In genomic region chr19:16472559-16472899, GRCh38 we compare ENCODE assay signal across 9 cellular contexts. TPM values are rescaled to one million over a fixed set of nuclear protein-coding genes. Genes with fewer than 3 reads are reported as not detected.
DNase-seq lines count a peak whose midpoint lies in the region; ATAC-seq and TF ChIP-seq lines count a peak whose summit lies in the region.
"Not testable (repeated sequence)": the region's sequence is repeated elsewhere in the genome, so short reads cannot be mapped to it uniquely, and the experiment has no call there.
"Had no signal": no experiment of that assay in that cellular context is flagged by ENCODE, and none has a peak within 500 bp of the region (broad histone marks: within the 10 kb centered on the region; RNA-seq: fewer than 3 reads in every experiment).

No MANE protein-coding gene starts in this region.

- not testable (repeated sequence) for H3K27me3 ChIP-seq in CD4-positive, alpha-beta T cell (ENCODE audit: control insufficient read depth, insufficient read depth, low read length); KMS-11 (ENCODE audit: insufficient read depth, low read depth); esophagus squamous epithelium; neutrophil; suprapubic skin

- intact Hi-C loops in CD4-positive, alpha-beta T cell (cut with DNase I, micrococcal nuclease), result loop anchor here in 1 of 2 experiments (5.0 kb wide), 1 partner anchor 275 kb away; the partner anchor contains the start of gene AP1M1
- intact Hi-C loops in esophagus squamous epithelium (cut with DNase I), result not testable (repeated sequence)

- not testable (repeated sequence) for H3K36me3 ChIP-seq in KMS-11 (ENCODE audit: insufficient read depth); esophagus squamous epithelium; neutrophil; suprapubic skin

- peak overlapping the region; percentile 72 for H3K27ac ChIP-seq in CD4-positive, alpha-beta T cell (ENCODE audit: low read depth, low read length)
- not testable (repeated sequence) for H3K27ac ChIP-seq in KMS-11
- H3K27ac ChIP-seq in esophagus squamous epithelium (peak overlapping the region; percentile 94 to 96 (median 95)), neutrophil (peak overlapping the region; percentile 93), suprapubic skin (peak overlapping the region; percentile 92)

- peak overlapping the region; percentile 87; the same call in 1 of the 2 replicates for H2AFZ ChIP-seq in KMS-11 (ENCODE audit: low read depth)

- TF ChIP-seq EP300 in suprapubic skin (IDR thresholded peaks at IDR 0.05), result not testable (repeated sequence)

- H3K4me3 ChIP-seq in KMS-11 (IDR thresholded peaks at IDR 0.05; ENCODE audit: insufficient read depth, low read depth, low read length), result not testable (repeated sequence)
- H3K4me3 ChIP-seq in astrocyte of the spinal cord (ENCODE audit: low read depth, low read length) (peak overlapping the region; percentile 51), esophagus squamous epithelium (peak overlapping the region; percentile 82 to 99 (median 92)), neutrophil (ENCODE audit: low read depth in 1 of 2, low read length in 1 of 2) (peak overlapping the region; percentile 68 to 85), suprapubic skin (peak overlapping the region; percentile 99)

- in situ Hi-C loops in astrocyte of the spinal cord (cut with HindIII; ENCODE audit: low sequenced_read_pairs), result not testable (repeated sequence)

- peaks cover 36% of the 10 kb centered on the region for H3K79me2 ChIP-seq in KMS-11 (ENCODE audit: insufficient read depth, low read depth)

- H3K27ac Mint-ChIP-seq in CD4-positive, alpha-beta T cell; WTC11: not testable (repeated sequence)

- not testable (repeated sequence) for H4K20me1 ChIP-seq in KMS-11 (ENCODE audit: insufficient read depth)

- H3K4me3 Mint-ChIP-seq in CD4-positive, alpha-beta T cell, result peak overlapping the region; percentile 85
- peak overlapping the region; percentile 67 for H3K4me3 Mint-ChIP-seq in WTC11

- not testable (repeated sequence) for TF ChIP-seq POLR2A in esophagus squamous epithelium (IDR thresholded peaks at IDR 0.05); suprapubic skin (IDR thresholded peaks at IDR 0.05)

- 35% methylated on average over 2 of the region's 2 CpGs for WGBS in esophagus squamous epithelium, 2 donors
- 48% methylated on average over 2 of the region's 2 CpGs for WGBS in suprapubic skin

- POLR2A ChIA-PET in CD4-positive, alpha-beta T cell (lab: Charles Lee), result interaction anchor here (0.5 to 0.9 kb wide), 2 partner anchors 148 to 159 kb away, joined by 3 read pairs; no protein-coding TSS in a partner anchor
- POLR2A ChIA-PET in WTC11 (lab: Charles Lee), result not testable (repeated sequence)

- peaks cover 33% of the 10 kb centered on the region for H3K4me1 Mint-ChIP-seq in CD4-positive, alpha-beta T cell (ENCODE audit: low read depth)
- H3K4me1 Mint-ChIP-seq in WTC11, result peaks cover 25% of the 10 kb centered on the region

- H3K9me3 ChIP-seq in CD4-positive, alpha-beta T cell (ENCODE audit: control insufficient read depth, low read length); esophagus squamous epithelium; neutrophil; suprapubic skin: not testable (repeated sequence)

- ATAC-seq in CD4-positive, alpha-beta T cell (ENCODE audit: poor library complexity); WTC11: not testable (repeated sequence)
- ATAC-seq in left lobe of liver, result peak; percentile 3

- not testable (repeated sequence) for H3K9ac ChIP-seq in KMS-11

- CTCF ChIA-PET in CD4-positive, alpha-beta T cell (lab: Charles Lee); WTC11 (lab: Charles Lee): not testable (repeated sequence)

- H3K36me3 Mint-ChIP-seq in CD4-positive, alpha-beta T cell (ENCODE audit: low read depth); WTC11: not testable (repeated sequence)

- peak overlapping the region; percentile 51; the same call in 1 of the 2 replicates for H3K4me2 ChIP-seq in KMS-11

- TF ChIP-seq CTCF in CD4-positive, alpha-beta T cell (IDR thresholded peaks at IDR 0.05); KMS-11 (conservative IDR thresholded peaks at IDR 0.05; ENCODE audit: low read depth, low read length); WTC11 (IDR thresholded peaks at IDR 0.05); astrocyte of the spinal cord (IDR thresholded peaks at IDR 0.05; ENCODE audit: low read depth, low read length); esophagus squamous epithelium (IDR thresholded peaks at IDR 0.05); neutrophil (IDR thresholded peaks at IDR 0.05); suprapubic skin (IDR thresholded peaks at IDR 0.05): not testable (repeated sequence)

- peaks cover 21% of the 10 kb centered on the region for H3K4me1 ChIP-seq in KMS-11 (ENCODE audit: low read depth, poor library complexity, severe bottlenecking)
- H3K4me1 ChIP-seq in esophagus squamous epithelium, result peaks cover 18 to 44% (median 18%) of the 10 kb centered on the region in 3 donors
- peaks cover 24% of the 10 kb centered on the region in 2 experiments for H3K4me1 ChIP-seq in neutrophil (ENCODE audit: control insufficient read depth in 1 of 2, insufficient read depth in 1 of 2, low read depth in 1 of 2, low read length in 1 of 2)
- peaks cover 33% of the 10 kb centered on the region for H3K4me1 ChIP-seq in suprapubic skin

- DNase-seq in CD4-positive, alpha-beta T cell; WTC11 (ENCODE audit: low spot score); astrocyte of the spinal cord (ENCODE audit: low read depth, low spot score); esophagus squamous epithelium (lab: John Stamatoyannopoulos, UW); left lobe of liver (ENCODE audit: low spot score); suprapubic skin (ENCODE audit: low spot score in 2 of 2): not testable (repeated sequence)

- H3K27me3 Mint-ChIP-seq in CD4-positive, alpha-beta T cell; WTC11 (ENCODE audit: low read depth): not testable (repeated sequence)

- not testable (repeated sequence) for H3K9me3 Mint-ChIP-seq in CD4-positive, alpha-beta T cell; WTC11

RNA-seq across cellular contexts. Expression of gene EPS15L1, which starts 0.8 kb away (rescaled TPM):
- total RNA-seq in CD4-positive, alpha-beta T cell, result 10 to 100 TPM; 24.6 to 26.5 TPM
- total RNA-seq in WTC11 (2021) (37.9 to 44.8 TPM (median 39.1 TPM) in 3 replicates), esophagus squamous epithelium (10 to 100 TPM in 3 of 4 donors, 1 to 10 TPM in 1; 8.1 to 21.7 (median 19.8) TPM), left lobe of liver (17.2 TPM), suprapubic skin (10 to 100 TPM; 27.3 to 59.2 (median 33.4) TPM)

RNA-seq across cellular contexts. Expression of gene CALR3, which starts 23.4 kb away (rescaled TPM):
- total RNA-seq in CD4-positive, alpha-beta T cell, result not detected
- 0.21 to 0.87 TPM (median 0.50 TPM) in 3 replicates for total RNA-seq in WTC11 (2021)
- total RNA-seq in esophagus squamous epithelium, result not detected
- total RNA-seq in left lobe of liver, result not detected
- not detected for total RNA-seq in suprapubic skin
- total RNA-seq: ureter had no signal

RNA-seq across cellular contexts. Expression of gene C19orf44, which starts 23.7 kb away (rescaled TPM):
- total RNA-seq in CD4-positive, alpha-beta T cell, result 1 to 10 TPM in 1 of 2 experiments, under 1 TPM in 1; 0.78 to 1.0 TPM
- 3.4 to 4.8 TPM (median 4.1 TPM) in 3 replicates for total RNA-seq in WTC11 (2021)
- 1 to 10 TPM; 2.5 to 10.0 (median 4.2) TPM for total RNA-seq in esophagus squamous epithelium
- 2.4 TPM for total RNA-seq in left lobe of liver
- total RNA-seq in suprapubic skin, result 1 to 10 TPM; 2.7 to 7.4 (median 6.5) TPM
